ENCODE assay signal across 21 cellular contexts in the genomic region with DNA sequence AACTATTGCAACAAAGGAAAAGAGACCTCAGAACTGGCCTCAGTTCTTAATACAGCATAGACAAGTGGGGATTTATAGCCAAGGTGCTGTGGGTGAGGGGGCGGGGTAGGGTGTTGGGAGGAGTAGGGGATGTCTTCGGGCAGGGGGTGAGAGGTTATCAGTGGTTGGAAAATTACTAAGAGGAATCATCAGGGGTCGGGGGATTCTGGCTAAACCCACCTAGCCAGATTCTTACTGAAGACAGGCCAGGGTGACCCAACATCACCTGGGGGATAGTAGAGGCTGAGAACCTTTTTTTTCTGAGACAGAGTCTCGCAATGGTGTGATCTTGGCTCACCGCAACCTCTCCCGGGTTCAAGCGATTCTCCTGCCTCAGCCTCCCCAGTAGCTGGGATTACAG. TPM values are rescaled to one million over a fixed set of nuclear protein-coding genes. Genes with fewer than 3 reads are reported as not detected.
"Had no signal": no experiment of that assay in that cellular context is flagged by ENCODE, and none has a peak within 500 bp of the region (broad histone marks: within the 10 kb centered on the region; RNA-seq: fewer than 3 reads in every experiment).

No MANE protein-coding gene starts in this region.

- H3K27me3 Mint-ChIP-seq: activated naive CD4-positive, alpha-beta T cell treated with anti-CD3 and anti-CD28 coated beads, Interleukin-2, amount 10 ng/mL, durations not matched to agents 7 days and 5 days had no signal

- H3K36me3 ChIP-seq: adrenal gland, breast epithelium, esophagus squamous epithelium, heart right ventricle, thoracic aorta had no signal

- H3K4me1 ChIP-seq: adrenal gland, breast epithelium, parathyroid adenoma had no signal

- H3K9me3 ChIP-seq: adrenal gland, breast epithelium, esophagus squamous epithelium, heart right ventricle, thoracic aorta had no signal

- H2AFZ ChIP-seq: parathyroid adenoma had no signal

- H3K27ac Mint-ChIP-seq: memory B cell; nephron; T-helper 2 cell treated with Interferon-gamma antibody and Interleukin-4, amounts not matched to agents 5 μg/mL and 100 μg/mL, for 36 hours had no signal

- H3K9me3 Mint-ChIP-seq: activated T-helper 2 cell treated with anti-CD3 and anti-CD28 coated beads, Interferon-gamma antibody, Interleukin-2, Interleukin-4, amounts not matched to agents 10 μg/mL and 5 μg/mL and 100 μg/mL, durations not matched to agents 14 hours and 24 hours and 36 hours; immature natural killer cell; memory B cell; T-helper 2 cell treated with Interferon-gamma antibody and Interleukin-4, amounts not matched to agents 5 μg/mL and 100 μg/mL, for 36 hours had no signal

- ATAC-seq: sciatic nerve had no signal

- H3K27ac ChIP-seq: adrenal gland, breast epithelium, esophagus squamous epithelium, parathyroid adenoma, thoracic aorta had no signal

- H3K4me3 Mint-ChIP-seq: activated naive CD4-positive, alpha-beta T cell treated with anti-CD3 and anti-CD28 coated beads, Interleukin-2, amount 10 ng/mL, durations not matched to agents 7 days and 5 days; memory B cell; nephron; T-helper 2 cell treated with Interferon-gamma antibody and Interleukin-4, amounts not matched to agents 5 μg/mL and 100 μg/mL, for 36 hours had no signal

- H3K4me2 ChIP-seq: smooth muscle cell had no signal

- H3K79me2 ChIP-seq: parathyroid adenoma had no signal

- H3K36me3 Mint-ChIP-seq: memory B cell had no signal

- DNase-seq: activated CD4-positive, alpha-beta T cell treated with anti-CD3 and anti-CD28 coated beads, Interleukin-2, amount 50 U/mL, for 4 hours; activated naive CD4-positive, alpha-beta T cell treated with anti-CD3 and anti-CD28 coated beads, Interleukin-2, amount 10 ng/mL, durations not matched to agents 7 days and 5 days; activated T-cell treated with anti-CD3 and anti-CD28 coated beads for 4 hours; adrenal gland; effector CD8-positive, alpha-beta T cell; esophagus squamous epithelium; heart right ventricle; immature natural killer cell; kidney glomerular epithelial cell; left ventricle myocardium superior; stimulated activated CD4-positive, alpha-beta T cell treated with anti-CD3 and anti-CD28 coated beads, Interleukin-4, amount 100 ng/mL, for 1 hour had no signal

- H3K9ac ChIP-seq: parathyroid adenoma had no signal

- H3K4me3 ChIP-seq: adrenal gland, breast epithelium, esophagus squamous epithelium, heart right ventricle, smooth muscle cell, thoracic aorta had no signal

- H3K27me3 ChIP-seq: adrenal gland, breast epithelium, esophagus squamous epithelium had no signal

RNA-seq across cellular contexts. Expression of a gene that starts 32.6 kb away (rescaled TPM):
- total RNA-seq: endothelial cell of umbilical vein had no signal
- polyA plus RNA-seq: endothelial cell of umbilical vein had no signal
